9 cellular contexts compared by ENCODE assay signal in genomic region chr7:92717601-92717981, GRCh38.
A peak's percentile ranks its signal among the peaks of the same experiment; 100 is the strongest.
DNase-seq lines count a peak whose midpoint lies in the region; ATAC-seq and TF ChIP-seq lines count a peak whose summit lies in the region.
"Had no signal": no experiment of that assay in that cellular context is flagged by ENCODE, and none has a peak within 500 bp of the region (broad histone marks: within the 10 kb centered on the region; RNA-seq: fewer than 3 reads in every experiment).

No MANE protein-coding gene starts in this region.

- TF ChIP-seq POLR2A in adrenal gland (IDR thresholded peaks at IDR 0.05) (no peak), uterus (IDR thresholded peaks at IDR 0.05) (no peak)

- no peak for TF ChIP-seq CTCF in adrenal gland (IDR thresholded peaks at IDR 0.05)
- TF ChIP-seq CTCF in lower lobe of right lung (IDR thresholded peaks at IDR 0.05), result no peak
- no peak for TF ChIP-seq CTCF in uterus (IDR thresholded peaks at IDR 0.05)
- no peak for TF ChIP-seq CTCF in GM10266 (IDR thresholded peaks at IDR 0.05; ENCODE audit: control insufficient read depth, insufficient read depth, low read depth, missing control alignments)
- TF ChIP-seq CTCF in GM20000 (IDR thresholded peaks at IDR 0.05; ENCODE audit: extremely low read depth, missing control alignments), result no peak

- H3K27ac Mint-ChIP-seq in activated naive CD4-positive, alpha-beta T cell treated with anti-CD3 and anti-CD28 coated beads, Interleukin-2, amount 50 U/mL, for 24 hours, result peak overlapping the region; percentile 97

- peaks cover 31% of the 10 kb centered on the region for H3K36me3 Mint-ChIP-seq in activated naive CD4-positive, alpha-beta T cell treated with anti-CD3 and anti-CD28 coated beads, Interleukin-2, amount 50 U/mL, for 24 hours

- no peaks in the 10 kb centered on the region for H3K9me3 Mint-ChIP-seq in activated naive CD4-positive, alpha-beta T cell treated with anti-CD3 and anti-CD28 coated beads, Interleukin-2, amount 50 U/mL, for 24 hours

- H3K27me3 ChIP-seq in adrenal gland, result no peaks in the 10 kb centered on the region
- no peaks in the 10 kb centered on the region for H3K27me3 ChIP-seq in lower lobe of right lung (ENCODE audit: low read depth)
- H3K27me3 ChIP-seq in uterus, result no peaks in the 10 kb centered on the region

- peaks cover 20 to 51% of the 10 kb centered on the region in 2 donors for H3K4me1 ChIP-seq in adrenal gland (replicated peaks in 1 of 2)
- peaks cover 21% of the 10 kb centered on the region for H3K4me1 ChIP-seq in lower lobe of right lung
- no peaks in the 10 kb centered on the region for H3K4me1 ChIP-seq in uterus

- peak overlapping the region; percentile 85 to 92 (median 88) for H3K27ac ChIP-seq in adrenal gland
- H3K27ac ChIP-seq in lower lobe of right lung, result peak overlapping the region; percentile 86
- H3K27ac ChIP-seq in uterus, result peak overlapping the region; percentile 80 to 93

- DNase-seq in activated naive CD4-positive, alpha-beta T cell treated with anti-CD3 and anti-CD28 coated beads, Interleukin-2, amount 50 U/mL, for 16 hours, result no peak
- DNase-seq in adrenal gland, result no peak
- DNase-seq in lower lobe of right lung, result no peak
- no peak for DNase-seq in uterus
- DNase-seq in GM10266 (ENCODE audit: extremely low spot score), result no peak
- no peak for DNase-seq in GM20000 (ENCODE audit: low spot score)
- no peak for DNase-seq in AG08396 (ENCODE audit: low spot score)
- DNase-seq: T-helper 9 cell had no signal

- H3K4me1 Mint-ChIP-seq in activated naive CD4-positive, alpha-beta T cell treated with anti-CD3 and anti-CD28 coated beads, Interleukin-2, amount 50 U/mL, for 24 hours, result peaks cover 58% of the 10 kb centered on the region

- peak in 1 of 2 donors; percentile 6 for ATAC-seq in lower lobe of right lung

- WGBS in adrenal gland, 4 donors, result 34 to 48% (median 36%) methylated on average over 6 of the region's 6 CpGs

- H3K4me3 ChIP-seq in adrenal gland, result peak overlapping the region in 2 of 4 donors; percentile 32 to 51
- peak overlapping the region; percentile 47 for H3K4me3 ChIP-seq in lower lobe of right lung
- H3K4me3 ChIP-seq in uterus, result peak overlapping the region; percentile 28 to 40

- intact Hi-C loops in adrenal gland (cut with DNase I) (no loop called here), lower lobe of right lung (cut with DNase I) (no loop called here), uterus (cut with DNase I; ENCODE audit: low total_unique reads) (no loop called here)

- no peaks in the 10 kb centered on the region for H3K9me3 ChIP-seq in adrenal gland (replicated peaks in 1 of 3)
- H3K9me3 ChIP-seq in lower lobe of right lung, result no peaks in the 10 kb centered on the region
- no peaks in the 10 kb centered on the region for H3K9me3 ChIP-seq in uterus

- H3K27me3 Mint-ChIP-seq in activated naive CD4-positive, alpha-beta T cell treated with anti-CD3 and anti-CD28 coated beads, Interleukin-2, amount 50 U/mL, for 24 hours, result no peaks in the 10 kb centered on the region

- peak overlapping the region; percentile 89 for H3K4me3 Mint-ChIP-seq in activated naive CD4-positive, alpha-beta T cell treated with anti-CD3 and anti-CD28 coated beads, Interleukin-2, amount 50 U/mL, for 24 hours

- H3K36me3 ChIP-seq in adrenal gland (replicated peaks in 1 of 2) (no peaks in the 10 kb centered on the region), lower lobe of right lung (no peaks in the 10 kb centered on the region), uterus (no peaks in the 10 kb centered on the region)
